ENCODE assay signal across 18 cellular contexts in the genomic region with DNA sequence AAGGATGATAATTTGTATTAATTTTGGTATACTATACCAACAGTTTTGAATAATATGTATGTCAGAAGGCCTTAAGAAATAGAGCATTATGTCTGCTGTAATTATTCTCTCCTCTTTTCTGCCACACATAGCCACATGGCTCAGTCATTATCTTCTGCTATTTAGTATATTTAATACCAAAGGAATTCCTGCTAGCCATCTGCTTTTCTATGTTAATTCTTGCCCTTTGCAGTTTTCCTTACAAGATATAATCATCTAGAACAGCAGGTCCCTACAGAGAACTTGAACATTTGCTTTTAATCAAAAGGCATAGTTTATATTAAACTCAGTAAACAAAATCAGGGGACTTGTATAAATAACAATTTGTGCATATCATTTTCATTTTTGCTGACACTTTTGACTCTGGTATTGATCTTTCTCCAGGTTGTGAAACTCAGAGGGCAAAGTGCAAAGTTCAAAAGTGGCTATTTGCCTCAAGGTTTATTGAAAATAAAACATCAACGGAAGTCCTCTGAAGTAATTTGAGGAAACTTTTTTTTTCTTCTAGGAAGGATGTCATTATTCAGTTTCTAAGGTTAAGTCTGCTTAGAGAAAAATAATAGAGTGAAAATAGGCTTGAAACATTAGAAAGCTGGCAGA.
"Had no signal": no experiment of that assay in that cellular context is flagged by ENCODE, and none has a peak within 500 bp of the region (broad histone marks: within the 10 kb centered on the region; RNA-seq: fewer than 3 reads in every experiment).

No MANE protein-coding gene starts in this region.

- H3K36me3 ChIP-seq: ascending aorta, left ventricle myocardium inferior, thoracic aorta had no signal

- H3K27me3 Mint-ChIP-seq: dendritic cell treated with granulocyte-macrophage colony-stimulating factor and Interleukin-4, amounts not matched to agents 40 ng/mL and 50 ng/mL, for 4 days; memory B cell; T-cell had no signal

- H3K4me1 Mint-ChIP-seq: memory B cell, T-cell had no signal

- H3K27me3 ChIP-seq: ascending aorta had no signal

- H3K27ac Mint-ChIP-seq: dendritic cell treated with granulocyte-macrophage colony-stimulating factor and Interleukin-4, amounts not matched to agents 40 ng/mL and 50 ng/mL, for 4 days; memory B cell; T-cell had no signal

- H3K36me3 Mint-ChIP-seq: memory B cell, T-cell had no signal

- H3K9me3 Mint-ChIP-seq: memory B cell had no signal

- ATAC-seq: activated CD4-positive, CD25-positive, alpha-beta regulatory T cell treated with anti-CD3 and anti-CD28 coated beads, Interleukin-2, amount 50 U/mL, for 24 hours; psoas muscle; sciatic nerve; T-cell had no signal

- H3K27ac ChIP-seq: ascending aorta, epithelial cell of prostate, left ventricle myocardium inferior, psoas muscle, thoracic aorta had no signal

- H3K4me3 ChIP-seq: ascending aorta, left ventricle myocardium inferior, psoas muscle, thoracic aorta had no signal

- DNase-seq: activated naive CD4-positive, alpha-beta T cell treated with Interleukin-2 at 50 U/mL for 16 hours; activated T-cell treated with anti-CD3 and anti-CD28 coated beads for 4 hours; effector memory CD4-positive, alpha-beta T cell; hippocampal formation; kidney; left ventricle myocardium inferior; psoas muscle; stimulated activated CD4-positive, alpha-beta T cell treated with anti-CD3 and anti-CD28 coated beads, Interleukin-1b, Interleukin-23, amount 100 ng/mL, for 48 hours; T-cell; T1000 had no signal

- H3K4me3 Mint-ChIP-seq: dendritic cell treated with granulocyte-macrophage colony-stimulating factor and Interleukin-4, amounts not matched to agents 40 ng/mL and 50 ng/mL, for 4 days; memory B cell; nephron; T-cell had no signal

- H3K9me3 ChIP-seq: ascending aorta, left ventricle myocardium inferior, psoas muscle, thoracic aorta had no signal

- H3K4me1 ChIP-seq: ascending aorta, left ventricle myocardium inferior, psoas muscle had no signal
